Comparison of ENCODE assay signal across 8 cellular contexts in genomic region chr9:130712564-130713285, GRCh38. TPM values are rescaled to one million over a fixed set of nuclear protein-coding genes. Genes with fewer than 3 reads are reported as not detected.
DNase-seq lines count a peak whose midpoint lies in the region; ATAC-seq and TF ChIP-seq lines count a peak whose summit lies in the region.

No MANE protein-coding gene starts in this region.

- peak overlapping the region; percentile 95 for H3K4me3 Mint-ChIP-seq in activated naive CD4-positive, alpha-beta T cell treated with anti-CD3 and anti-CD28 coated beads, Interleukin-2, amount 50 U/mL, for 24 hours

- H3K36me3 ChIP-seq in GM06990 (ENCODE audit: control insufficient read depth, insufficient read depth, low read length) = no peaks in the 10 kb centered on the region

- peak; percentile 97 for DNase-seq in GM06990 (ENCODE audit: extremely low read depth, insufficient read length)
- DNase-seq in NB4 (ENCODE audit: low read depth) = peak; percentile 99
- DNase-seq in SK-N-DZ (ENCODE audit: low spot score) = peak; percentile 98
- DNase-seq in glomerular endothelial cell (ENCODE audit: extremely low read depth, low read depth, low spot score) = peak; percentile 86
- DNase-seq in occipital lobe (lab: John Stamatoyannopoulos, UW) = peak; percentile 97

- H3K4me3 ChIP-seq in GM06990 (replicated peaks; ENCODE audit: low read depth, low read length) (peak overlapping the region; percentile 91), NB4 (ENCODE audit: low read depth, low read length) (peak overlapping the region; percentile 65)

- no peaks in the 10 kb centered on the region for H3K36me3 Mint-ChIP-seq in activated naive CD4-positive, alpha-beta T cell treated with anti-CD3 and anti-CD28 coated beads, Interleukin-2, amount 50 U/mL, for 24 hours

- peaks cover 41% of the 10 kb centered on the region for H3K4me1 Mint-ChIP-seq in activated naive CD4-positive, alpha-beta T cell treated with anti-CD3 and anti-CD28 coated beads, Interleukin-2, amount 50 U/mL, for 24 hours

- TF ChIP-seq CTCF in GM06990 (IDR thresholded peaks at IDR 0.05; ENCODE audit: insufficient read depth, low read length, poor library complexity, severe bottlenecking) = no peak
- no peak for TF ChIP-seq CTCF in NB4 (IDR thresholded peaks at IDR 0.05; ENCODE audit: low read depth, low read length)

- peak; percentile 37 for TF ChIP-seq POLR2A in NB4 (IDR thresholded peaks at IDR 0.05; ENCODE audit: extremely low read depth, insufficient read length)

- H3K27ac Mint-ChIP-seq in activated naive CD4-positive, alpha-beta T cell treated with anti-CD3 and anti-CD28 coated beads, Interleukin-2, amount 50 U/mL, for 24 hours = peak overlapping the region; percentile 97

- H3K27me3 Mint-ChIP-seq in activated naive CD4-positive, alpha-beta T cell treated with anti-CD3 and anti-CD28 coated beads, Interleukin-2, amount 50 U/mL, for 24 hours = no peaks in the 10 kb centered on the region

- H3K9me3 Mint-ChIP-seq in activated naive CD4-positive, alpha-beta T cell treated with anti-CD3 and anti-CD28 coated beads, Interleukin-2, amount 50 U/mL, for 24 hours = no peaks in the 10 kb centered on the region

- H3K27ac ChIP-seq in temporal lobe (ENCODE audit: low read depth, low read length) = peak overlapping the region; percentile 95

- ATAC-seq in HG02571 (IDR thresholded peaks at IDR 0.05; ENCODE audit: unreplicated experiment) = peak; percentile 94

- H3K27me3 ChIP-seq in GM06990 (replicated peaks; ENCODE audit: control insufficient read depth, insufficient read depth, low read length) = no peaks in the 10 kb centered on the region

RNA-seq across cellular contexts. Expression of gene EXOSC2, which starts 19.1 kb away (rescaled TPM):
- polyA plus RNA-seq in SK-N-DZ (2014; cell fraction: cytosol; rRNA removed) = 90.2 and 99.1 TPM in 2 replicates
- polyA plus RNA-seq in SK-N-DZ (2014; cell fraction: nucleus; rRNA removed) = 96.0 and 99.5 TPM in 2 replicates
- total RNA-seq in glomerular endothelial cell (13.3 and 17.4 TPM in 2 replicates), occipital lobe (53.5 TPM), temporal lobe (30.5 TPM)

RNA-seq across cellular contexts. Expression of gene PRDM12, which starts 48.3 kb away (rescaled TPM):
- polyA plus RNA-seq in SK-N-DZ (2014; cell fraction: cytosol; rRNA removed) = 0.21 TPM in 1 of 2 replicates, not detected in the other
- polyA plus RNA-seq in SK-N-DZ (2014; cell fraction: nucleus; rRNA removed) = 0.08 TPM in 1 of 2 replicates, not detected in the other
- total RNA-seq in glomerular endothelial cell (not detected in 2 replicates), occipital lobe (not detected), temporal lobe (not detected)

Comparison
In these comparisons a context has a peak if more than half of its experiments do, and no peak if none do; other contexts are left out.
1. Peak in every context shown above with its lines: DNase-seq, ATAC-seq, H3K4me3 ChIP-seq and H3K27ac ChIP-seq.